Comparison of ENCODE assay signal across 11 cellular contexts in the genomic region with DNA sequence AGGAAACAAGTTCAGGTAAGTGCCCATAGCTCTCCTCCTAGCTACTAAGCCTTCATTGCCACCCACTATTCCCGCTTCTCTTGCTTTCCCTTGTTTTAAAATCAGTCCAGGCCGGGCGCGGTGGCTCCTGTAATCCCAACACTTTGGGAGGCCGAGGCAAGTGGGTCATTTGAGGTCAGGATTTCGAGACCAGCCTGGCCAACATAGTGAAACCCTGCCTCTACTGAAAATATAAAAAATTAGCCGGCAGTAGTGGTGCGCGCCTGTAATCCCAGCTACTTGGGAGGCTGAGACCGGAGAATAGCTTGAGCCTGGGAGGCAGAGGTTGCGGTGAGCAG. TPM values are rescaled to one million over a fixed set of nuclear protein-coding genes. Genes with fewer than 3 reads are reported as not detected.
DNase-seq lines count a peak whose midpoint lies in the region; ATAC-seq, FAIRE-seq and TF ChIP-seq lines count a peak whose summit lies in the region.
"Had no signal": no experiment of that assay in that cellular context is flagged by ENCODE, and none has a peak within 500 bp of the region (broad histone marks: within the 10 kb centered on the region; RNA-seq: fewer than 3 reads in every experiment).

No MANE protein-coding gene starts in this region.

- no peak for TF ChIP-seq POLR2A in GM12878 (IDR thresholded peaks at IDR 0.05; ENCODE audit: low read depth, low read length)

- H3K79me2 ChIP-seq in KMS-11 (ENCODE audit: insufficient read depth, low read depth) = no peaks in the 10 kb centered on the region
- peaks cover 5% of the 10 kb centered on the region for H3K79me2 ChIP-seq in GM12878 (ENCODE audit: control insufficient read depth, insufficient read depth, low read length)

- H3K27ac ChIP-seq in KMS-11 = no peak overlapping the region
- no peak overlapping the region for H3K27ac ChIP-seq in GM12878 (ENCODE audit: control insufficient read depth, insufficient read depth)
- peak overlapping the region; percentile 79 for H3K27ac ChIP-seq in layer of hippocampus (ENCODE audit: low read depth, low read length)
- H3K27ac ChIP-seq in subcutaneous abdominal adipose tissue (ENCODE audit: low read depth, low read length) = peak overlapping the region; percentile 88

- H3K9ac ChIP-seq in KMS-11 (no peak overlapping the region), GM12878 (ENCODE audit: control insufficient read depth, insufficient read depth, low read length) (no peak overlapping the region; the same call in 1 of the 2 replicates), subcutaneous abdominal adipose tissue (ENCODE audit: low read length in 5 of 5) (peak overlapping the region in 4 of 5 donors; percentile 21 to 79 (median 56))

- H4K20me1 ChIP-seq in KMS-11 (ENCODE audit: insufficient read depth) = no peaks in the 10 kb centered on the region
- no peaks in the 10 kb centered on the region for H4K20me1 ChIP-seq in GM12878 (ENCODE audit: control insufficient read depth, insufficient read depth)

- no peak for ATAC-seq in GM12878
- no peak for ATAC-seq in HG02610 (IDR thresholded peaks at IDR 0.05; ENCODE audit: unreplicated experiment)
- no peak for ATAC-seq in HG02970 (IDR thresholded peaks at IDR 0.05; ENCODE audit: low FRiP score, unreplicated experiment)

- in situ Hi-C loops in GM12878 (cut with MboI) = loop anchor here (5.0 kb wide), 2 partner anchors 316 to 416 kb away; a partner anchor contains a TSS

- H3K36me3 ChIP-seq in KMS-11 (ENCODE audit: insufficient read depth) (no peaks in the 10 kb centered on the region), GM12878 (ENCODE audit: control insufficient read depth in 2 of 2, insufficient read depth in 2 of 2, low read length in 1 of 2) (no peaks in the 10 kb centered on the region), subcutaneous abdominal adipose tissue (ENCODE audit: control insufficient read depth in 5 of 5, insufficient read depth in 5 of 5, low read length in 5 of 5) (no peaks in the 10 kb centered on the region)

- WGBS in GM12878 (ENCODE audit: insufficient coverage, insufficient replicate concordance, low lambda C conversion rate, missing lambda C conversion rate) = 91% methylated on average over 11 of the region's 11 CpGs

- H3K4me2 ChIP-seq in KMS-11 (peak overlapping the region; percentile 27; the same call in 1 of the 2 replicates), GM12878 (ENCODE audit: control insufficient read depth, insufficient read depth) (peak overlapping the region; percentile 79)

- H3K4me1 ChIP-seq in KMS-11 (ENCODE audit: low read depth, poor library complexity, severe bottlenecking) (peaks cover 5% of the 10 kb centered on the region), GM12878 (ENCODE audit: control insufficient read depth, insufficient read depth, low read length) (peaks cover 18% of the 10 kb centered on the region), subcutaneous abdominal adipose tissue (ENCODE audit: control insufficient read depth in 5 of 5, insufficient read depth in 5 of 5, low read length in 5 of 5) (peaks cover 8 to 55% (median 38%) of the 10 kb centered on the region in 5 donors)

- no peaks in the 10 kb centered on the region for H3K27me3 ChIP-seq in KMS-11 (ENCODE audit: insufficient read depth, low read depth)
- H3K27me3 ChIP-seq in GM12878 (replicated peaks in 1 of 2; ENCODE audit: control insufficient read depth in 2 of 2, insufficient read depth in 2 of 2, low read length in 1 of 2) = no peaks in the 10 kb centered on the region
- H3K27me3 ChIP-seq in layer of hippocampus (ENCODE audit: control insufficient read depth, insufficient read depth, low read length) = no peaks in the 10 kb centered on the region
- H3K27me3 ChIP-seq in subcutaneous abdominal adipose tissue (ENCODE audit: control insufficient read depth in 5 of 5, insufficient read depth in 4 of 5, low read length in 5 of 5) = no peaks in the 10 kb centered on the region

- peak overlapping the region; percentile 88; the same call in 1 of the 2 replicates for H2AFZ ChIP-seq in KMS-11 (ENCODE audit: low read depth)
- H2AFZ ChIP-seq in GM12878 (ENCODE audit: control insufficient read depth, low read depth, low read length) = peak overlapping the region; percentile 96

- BruUV-seq in GM12878 (replicated peaks; lab: Mats Ljungman, UMichigan) = no TSS peak

- intact Hi-C loops in GM12878 (cut with micrococcal nuclease; ENCODE audit: unreplicated experiment) = loop anchor here (1.0 to 2.0 kb wide), 4 partner anchors 75 to 413 kb away; a partner anchor contains a TSS

- CTCF ChIA-PET in GM12878 (lab: Yijun Ruan, JAX) = interaction anchor here (0.6 to 14.4 kb wide), 57 partner anchors 9 to 681 kb away, joined by 3 to 330 read pairs (median 5); a partner anchor contains a TSS

- SMC1A ChIA-PET in GM12878 (lab: Charles Lee; ENCODE audit: uncharacterized antibody, unreplicated experiment) = interaction anchor here (0.7 to 6.9 kb wide), 41 partner anchors 8 to 740 kb away, joined by 3 to 125 read pairs (median 5); a partner anchor contains a TSS

- DNase-seq in GM12878 (ENCODE audit: low read depth, low spot score) (no peak), NCI-H345 (lab: John Stamatoyannopoulos, UW) (no peak), HuH-7 (ENCODE audit: low spot score) (no peak)
- DNase-seq: activated CD4-positive, alpha-beta T cell treated with anti-CD3 and anti-CD28 coated beads, Interleukin-2, amount 50 U/mL, for 1 hour; stimulated activated naive CD8-positive, alpha-beta T cell treated with anti-CD3 and anti-CD28 coated beads, Interleukin-15, amount 100 ng/mL, for 72 hours had no signal

- H3K4me3 ChIP-seq in KMS-11 (IDR thresholded peaks at IDR 0.05; ENCODE audit: insufficient read depth, low read depth, low read length) (no peak overlapping the region), GM12878 (peak overlapping the region; percentile 79; the same call in 1 of the 2 replicates), subcutaneous abdominal adipose tissue (ENCODE audit: low read depth in 1 of 5, low read length in 5 of 5) (peak overlapping the region in 4 of 5 donors; percentile 49 to 74 (median 68))

- RAD21 ChIA-PET in GM12878 (lab: Charles Lee; ENCODE audit: unreplicated experiment) = interaction anchor here (0.6 to 4.5 kb wide), 34 partner anchors 10 to 681 kb away, joined by 3 to 53 read pairs (median 6); a partner anchor contains a TSS

- TF ChIP-seq CTCF in KMS-11 (conservative IDR thresholded peaks at IDR 0.05; ENCODE audit: low read depth, low read length) (no peak), GM12878 (IDR thresholded peaks at IDR 0.05 in 2 of 3, conservative IDR thresholded peaks at IDR 0.05 in 1 of 3; ENCODE audit: control insufficient read depth in 2 of 3, extremely low read depth in 1 of 3, insufficient read depth in 1 of 3, low read depth in 3 of 3, low read length in 3 of 3) (no peak)

- no peak for TF ChIP-seq RAD21 in GM12878 (IDR thresholded peaks at IDR 0.05; ENCODE audit: insufficient read depth, low read depth, low read length)

- FAIRE-seq in GM12878 (lab: Jason Lieb, UNC) = peak; percentile 7
- FAIRE-seq: bronchial epithelial cell had no signal

- POLR2A ChIA-PET in GM12878 (lab: Charles Lee) = interaction anchor here (1.0 to 1.6 kb wide), 7 partner anchors 12 to 324 kb away, joined by 3 to 10 read pairs (median 5); a partner anchor contains a TSS

- no peak for TF ChIP-seq EP300 in GM12878 (IDR thresholded peaks at IDR 0.05; ENCODE audit: borderline replicate concordance in 1 of 2, control insufficient read depth in 1 of 2, low read depth in 2 of 2, low read length in 2 of 2)

- H3K9me3 ChIP-seq in GM12878 (replicated peaks; ENCODE audit: control insufficient read depth, insufficient read depth, low read length) = no peaks in the 10 kb centered on the region
- no peaks in the 10 kb centered on the region for H3K9me3 ChIP-seq in subcutaneous abdominal adipose tissue (ENCODE audit: control insufficient read depth in 5 of 5, low read length in 5 of 5)

TF ChIP-seq in GM12878, 131 proteins besides CTCF, POLR2A, EP300 and RAD21 (continues in another document):
- TF ChIP-seq HDGF (IDR thresholded peaks at IDR 0.05) = no peak
- TF ChIP-seq, protein P1, sequence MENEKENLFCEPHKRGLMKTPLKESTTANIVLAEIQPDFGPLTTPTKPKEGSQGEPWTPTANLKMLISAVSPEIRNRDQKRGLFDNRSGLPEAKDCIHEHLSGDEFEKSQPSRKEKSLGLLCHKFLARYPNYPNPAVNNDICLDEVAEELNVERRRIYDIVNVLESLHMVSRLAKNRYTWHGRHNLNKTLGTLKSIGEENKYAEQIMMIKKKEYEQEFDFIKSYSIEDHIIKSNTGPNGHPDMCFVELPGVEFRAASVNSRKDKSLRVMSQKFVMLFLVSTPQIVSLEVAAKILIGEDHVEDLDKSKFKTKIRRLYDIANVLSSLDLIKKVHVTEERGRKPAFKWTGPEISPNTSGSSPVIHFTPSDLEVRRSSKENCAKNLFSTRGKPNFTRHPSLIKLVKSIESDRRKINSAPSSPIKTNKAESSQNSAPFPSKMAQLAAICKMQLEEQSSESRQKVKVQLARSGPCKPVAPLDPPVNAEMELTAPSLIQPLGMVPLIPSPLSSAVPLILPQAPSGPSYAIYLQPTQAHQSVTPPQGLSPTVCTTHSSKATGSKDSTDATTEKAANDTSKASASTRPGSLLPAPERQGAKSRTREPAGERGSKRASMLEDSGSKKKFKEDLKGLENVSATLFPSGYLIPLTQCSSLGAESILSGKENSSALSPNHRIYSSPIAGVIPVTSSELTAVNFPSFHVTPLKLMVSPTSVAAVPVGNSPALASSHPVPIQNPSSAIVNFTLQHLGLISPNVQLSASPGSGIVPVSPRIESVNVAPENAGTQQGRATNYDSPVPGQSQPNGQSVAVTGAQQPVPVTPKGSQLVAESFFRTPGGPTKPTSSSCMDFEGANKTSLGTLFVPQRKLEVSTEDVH (IDR thresholded peaks at IDR 0.05; ENCODE audit: low read depth, partially characterized antibody) = no peak

RNA-seq across cellular contexts. Expression of a gene that starts 4.4 kb away (rescaled TPM):
- total RNA-seq in GM12878 (2013; cell fraction: nucleolus; rRNA removed) = 40.8 and 44.3 TPM in 2 replicates
- 3.8 and 4.9 TPM in 2 replicates for total RNA-seq in GM12878 (2014; rRNA removed)
- total RNA-seq in GM12878 (2014; rRNA removed; fragmentation: Illumina TruSeq; extraction: Trizol) = 5.6 and 6.0 TPM in 2 replicates
- 10.7 and 11.3 TPM in 2 replicates for total RNA-seq in GM12878 (2021)
- 1.3 TPM for polyA plus RNA-seq in GM12878 (2011; ENCODE audit: low read depth)
- polyA plus RNA-seq in GM12878 (2011; rRNA removed) = 10.5 and 14.0 TPM in 2 replicates
- 5.5 and 6.0 TPM in 2 replicates for polyA plus RNA-seq in GM12878 (2011; cell fraction: cytosol; rRNA removed)
- polyA plus RNA-seq in GM12878 (2011; cell fraction: nucleus; rRNA removed) = 8.7 and 9.3 TPM in 2 replicates
- 1.3 and 2.4 TPM in 2 replicates for polyA plus RNA-seq in GM12878 (2012)
- polyA plus RNA-seq in GM12878 (2014; fragmentation: Illumina TruSeq; extraction: Trizol) = 5.3 and 6.7 TPM in 2 replicates
- 1 to 10 TPM; 2.1 to 5.7 TPM for polyA plus RNA-seq in GM12878 (2014; fragmentation: Nextera tagmentation; extraction: Ambion mirVana)
- 3.1 and 3.8 TPM in 2 replicates for polyA plus RNA-seq in GM12878 (2014; rRNA removed)
- polyA plus RNA-seq in GM12878 (2016; fragmentation: Nextera tagmentation; extraction: Ambion mirVana) = 1 to 10 TPM; 5.5 to 6.7 TPM
- 24.1 and 27.1 TPM in 2 replicates for polyA minus RNA-seq in GM12878 (2011; rRNA and poly(A)+ RNA removed)
- polyA minus RNA-seq in GM12878 (2011; cell fraction: cytosol; rRNA and poly(A)+ RNA removed) = 5.7 and 8.7 TPM in 2 replicates
- 16.0 and 23.5 TPM in 2 replicates for polyA minus RNA-seq in GM12878 (2011; cell fraction: nucleus; rRNA and poly(A)+ RNA removed)

Comparison
In these comparisons a context has a peak if more than half of its experiments do, and no peak if none do; other contexts are left out.
1. H3K27ac ChIP-seq: peak in layer of hippocampus (single experiment) and subcutaneous abdominal adipose tissue (single experiment); none in KMS-11 (single experiment) and GM12878 (single experiment).
2. H3K9ac ChIP-seq: peak in subcutaneous abdominal adipose tissue (4 of 5); none in KMS-11 (single experiment) and GM12878 (single experiment).